Comparison of ENCODE assay signal across 20 cellular contexts in the genomic region with DNA sequence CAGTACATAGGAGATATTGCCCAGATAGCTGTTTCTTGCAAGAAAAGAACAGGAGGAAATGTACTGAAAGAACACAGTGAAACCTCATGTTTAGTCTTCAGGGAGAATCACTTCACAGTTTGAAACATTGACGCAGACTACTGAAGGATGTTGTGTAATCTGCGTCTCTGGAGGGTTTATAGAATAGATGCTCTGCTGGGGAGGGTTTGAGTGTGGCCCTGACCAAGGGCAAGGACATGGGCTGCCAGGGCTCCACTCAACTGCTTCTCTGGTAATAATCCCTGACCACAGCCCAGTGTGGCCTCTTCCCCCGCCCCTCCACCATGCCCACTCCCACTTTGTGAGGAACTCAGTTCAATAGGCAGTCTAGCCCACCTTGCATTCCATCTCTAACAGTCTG. TPM values are rescaled to one million over a fixed set of nuclear protein-coding genes. Genes with fewer than 3 reads are reported as not detected.
DNase-seq lines count a peak whose midpoint lies in the region; ATAC-seq and TF ChIP-seq lines count a peak whose summit lies in the region.
"Had no signal": no experiment of that assay in that cellular context is flagged by ENCODE, and none has a peak within 500 bp of the region (broad histone marks: within the 10 kb centered on the region; RNA-seq: fewer than 3 reads in every experiment).

No MANE protein-coding gene starts in this region.

- no peaks in the 10 kb centered on the region for H3K4me1 ChIP-seq in IMR-90 (ENCODE audit: control insufficient read depth, insufficient read depth, low read length)
- no peaks in the 10 kb centered on the region for H3K4me1 ChIP-seq in breast epithelium
- H3K4me1 ChIP-seq in stomach, result no peaks in the 10 kb centered on the region

- no peak overlapping the region for H3K4ac ChIP-seq in IMR-90 (ENCODE audit: low read depth, low read length)

- 50% methylated on average over 1 of the region's 3 CpGs; no CpG with 5 or more reads in 1 of the 2 experiments for WGBS in IMR-90 (ENCODE audit: extremely low coverage in 2 of 2, insufficient read length in 1 of 2), 2 experiments
- 71 to 95% (median 77%) methylated on average over 3 of the region's 3 CpGs for WGBS in stomach, 5 donors

- H3K27me3 ChIP-seq in IMR-90 (ENCODE audit: control insufficient read depth, insufficient read depth, low read length), result no peaks in the 10 kb centered on the region
- peaks cover 0 to 49% of the 10 kb centered on the region in 2 donors for H3K27me3 ChIP-seq in breast epithelium
- H3K27me3 ChIP-seq in dorsolateral prefrontal cortex, result peaks cover 0 to 97% (median 22%) of the 10 kb centered on the region in 45 donors
- no peaks in the 10 kb centered on the region; the same call in 1 of the 2 replicates for H3K27me3 ChIP-seq in H7 (ENCODE audit: control insufficient read depth, insufficient read depth, low read length)
- H3K27me3 ChIP-seq in stomach, result no peaks in the 10 kb centered on the region

- TF ChIP-seq CTCF in IMR-90 (conservative IDR thresholded peaks at IDR 0.05; ENCODE audit: low read depth, low read length), result no peak
- TF ChIP-seq CTCF in breast epithelium (IDR thresholded peaks at IDR 0.05), result no peak
- no peak for TF ChIP-seq CTCF in progenitor cell of endocrine pancreas (IDR thresholded peaks at IDR 0.05; ENCODE audit: unreplicated experiment)
- TF ChIP-seq CTCF in dorsolateral prefrontal cortex (IDR thresholded peaks at IDR 0.05 in 54 of 56, conservative IDR thresholded peaks at IDR 0.05 in 2 of 56; ENCODE audit: low read depth in 1 of 56, partially characterized antibody in 56 of 56), result no peak
- no peak for TF ChIP-seq CTCF in stomach (IDR thresholded peaks at IDR 0.05)

- H3K36me3 Mint-ChIP-seq in progenitor cell of endocrine pancreas (ENCODE audit: insufficient read depth), result no peaks in the 10 kb centered on the region
- no peaks in the 10 kb centered on the region for H3K36me3 Mint-ChIP-seq in activated T-helper 1 cell treated with anti-CD3 and anti-CD28 coated beads, Interleukin-12 subunit alpha, Interleukin-12 subunit beta, Interleukin-2, Interleukin-4 antibody, amounts not matched to agents 30 ng/mL and 10 ng/mL and 1 ng/mL, durations not matched to agents 14 hours and 24 hours and 36 hours (ENCODE audit: low read depth)
- H3K36me3 Mint-ChIP-seq: CD14-positive monocyte had no signal

- no peak overlapping the region for H3K18ac ChIP-seq in IMR-90 (ENCODE audit: low read depth, low read length)

- no peak overlapping the region for H3K23ac ChIP-seq in IMR-90 (ENCODE audit: low read depth, low read length)

- dilution Hi-C loops in IMR-90 (cut with HindIII; ENCODE audit: low sequenced_read_pairs, unreplicated experiment), result no loop called here

- DNase-seq in IMR-90 (no peak), breast epithelium (ENCODE audit: low spot score in 2 of 2) (no peak), left cardiac atrium (peak; percentile 25), progenitor cell of endocrine pancreas (ENCODE audit: low spot score, unreplicated experiment) (no peak), dorsolateral prefrontal cortex (no peak), H7 (no peak), stomach (no peak)
- DNase-seq in activated T-helper 1 cell treated with anti-CD3 and anti-CD28 coated beads, Interleukin-12 subunit alpha, Interleukin-12 subunit beta, Interleukin-2, Interleukin-4 antibody, amounts not matched to agents 30 ng/mL and 10 ng/mL and 1 ng/mL, durations not matched to agents 14 hours and 24 hours and 36 hours (ENCODE audit: low spot score), result no peak
- DNase-seq: AML-193, GOT3, KBM-7, NCI-H1092, NCI-H146, NCI-H2081 treated with DMSO at 0.1 percent for 48 hours, NCI-H510A treated with DMSO at 0.1 percent for 48 hours, SHP77 had no signal

- H3K4me3 ChIP-seq in IMR-90 (ENCODE audit: insufficient read depth, low read depth, low read length), result no peak overlapping the region
- no peak overlapping the region for H3K4me3 ChIP-seq in breast epithelium
- H3K4me3 ChIP-seq in dorsolateral prefrontal cortex, result no peak overlapping the region
- H3K4me3 ChIP-seq in H7 (ENCODE audit: insufficient read depth, low read depth, low read length), result no peak overlapping the region
- H3K4me3 ChIP-seq in stomach, result no peak overlapping the region

- no peak overlapping the region for H4K5ac ChIP-seq in IMR-90 (ENCODE audit: low read depth, low read length)

- ATAC-seq in IMR-90 (ENCODE audit: low read depth), result no peak
- peak; percentile 27 to 57 for ATAC-seq in left cardiac atrium
- ATAC-seq: Panc1 had no signal

- intact Hi-C loops in IMR-90 (cut with micrococcal nuclease) (no loop called here), breast epithelium (cut with DNase I; ENCODE audit: low total_unique reads) (no loop called here), left cardiac atrium (cut with DNase I) (no loop called here), dorsolateral prefrontal cortex (cut with DNase I) (no loop called here), stomach (cut with DNase I; ENCODE audit: low total_unique reads) (no loop called here)
- intact Hi-C loops in activated T-helper 1 cell treated with anti-CD3 and anti-CD28 coated beads, Interleukin-12 subunit alpha, Interleukin-12 subunit beta, Interleukin-2, Interleukin-4 antibody, amounts not matched to agents 30 ng/mL and 10 ng/mL and 1 ng/mL, durations not matched to agents 14 hours and 24 hours and 36 hours (cut with micrococcal nuclease), result no loop called here

- H2AK5ac ChIP-seq in IMR-90 (ENCODE audit: low read depth, low read length), result no peak overlapping the region

- H3K14ac ChIP-seq in IMR-90 (replicated peaks; ENCODE audit: low read depth, low read length), result no peak overlapping the region

- TF ChIP-seq POLR2A in IMR-90 (IDR thresholded peaks at IDR 0.05; ENCODE audit: low read depth, low read length) (no peak), breast epithelium (IDR thresholded peaks at IDR 0.05) (no peak), stomach (IDR thresholded peaks at IDR 0.05) (no peak)

- H3K9ac ChIP-seq in IMR-90 (ENCODE audit: low read depth, low read length), result no peak overlapping the region

- no peaks in the 10 kb centered on the region for H3K27me3 Mint-ChIP-seq in progenitor cell of endocrine pancreas
- H3K27me3 Mint-ChIP-seq in activated T-helper 1 cell treated with anti-CD3 and anti-CD28 coated beads, Interleukin-12 subunit alpha, Interleukin-12 subunit beta, Interleukin-2, Interleukin-4 antibody, amounts not matched to agents 30 ng/mL and 10 ng/mL and 1 ng/mL, durations not matched to agents 14 hours and 24 hours and 36 hours (ENCODE audit: insufficient read depth), result no peaks in the 10 kb centered on the region

- H3K36me3 ChIP-seq in IMR-90 (ENCODE audit: control insufficient read depth, insufficient read depth, low read length) (no peaks in the 10 kb centered on the region), breast epithelium (no peaks in the 10 kb centered on the region), H7 (replicated peaks; ENCODE audit: control insufficient read depth, insufficient read depth, low read length) (no peaks in the 10 kb centered on the region), stomach (no peaks in the 10 kb centered on the region)

- no peak overlapping the region for H4K8ac ChIP-seq in IMR-90 (ENCODE audit: low read depth in 2 of 2, low read length in 2 of 2)

- H3K9me3 Mint-ChIP-seq in progenitor cell of endocrine pancreas (ENCODE audit: low read depth), result no peaks in the 10 kb centered on the region
- no peaks in the 10 kb centered on the region for H3K9me3 Mint-ChIP-seq in activated T-helper 1 cell treated with anti-CD3 and anti-CD28 coated beads, Interleukin-12 subunit alpha, Interleukin-12 subunit beta, Interleukin-2, Interleukin-4 antibody, amounts not matched to agents 30 ng/mL and 10 ng/mL and 1 ng/mL, durations not matched to agents 14 hours and 24 hours and 36 hours
- H3K9me3 Mint-ChIP-seq: CD14-positive monocyte had no signal

- H2BK120ac ChIP-seq in IMR-90 (ENCODE audit: low read depth, low read length), result no peak overlapping the region

- no TSS peak for BruUV-seq in IMR-90 (replicated peaks; lab: Mats Ljungman, UMichigan)

- H3K4me1 Mint-ChIP-seq in progenitor cell of endocrine pancreas (ENCODE audit: low read depth), result peaks cover 8% of the 10 kb centered on the region
- no peaks in the 10 kb centered on the region for H3K4me1 Mint-ChIP-seq in activated T-helper 1 cell treated with anti-CD3 and anti-CD28 coated beads, Interleukin-12 subunit alpha, Interleukin-12 subunit beta, Interleukin-2, Interleukin-4 antibody, amounts not matched to agents 30 ng/mL and 10 ng/mL and 1 ng/mL, durations not matched to agents 14 hours and 24 hours and 36 hours (ENCODE audit: low read depth)
- H3K4me1 Mint-ChIP-seq: CD14-positive monocyte had no signal

- H2AK9ac ChIP-seq in IMR-90 (replicated peaks; ENCODE audit: low read depth, low read length, poor library complexity), result no peak overlapping the region

- no peak for TF ChIP-seq EP300 in stomach (IDR thresholded peaks at IDR 0.05)

- in situ Hi-C loops in IMR-90 (cut with MboI; ENCODE audit: low sequenced_read_pairs), result no loop called here

- H3K27ac ChIP-seq in IMR-90 (ENCODE audit: insufficient read depth, low read length) (no peak overlapping the region), breast epithelium (peak overlapping the region; percentile 58 to 68), dorsolateral prefrontal cortex (no peak overlapping the region), stomach (no peak overlapping the region)

- TF ChIP-seq RAD21 in IMR-90 (IDR thresholded peaks at IDR 0.05; ENCODE audit: low read length), result no peak

- CTCF ChIA-PET in IMR-90 (lab: Yijun Ruan, JAX), result no interaction called here

- H3K79me1 ChIP-seq in IMR-90 (ENCODE audit: low read depth in 1 of 2, low read length in 2 of 2), result no peaks in the 10 kb centered on the region

- H3K27ac Mint-ChIP-seq in progenitor cell of endocrine pancreas, result peak overlapping the region; percentile 6
- H3K27ac Mint-ChIP-seq in activated T-helper 1 cell treated with anti-CD3 and anti-CD28 coated beads, Interleukin-12 subunit alpha, Interleukin-12 subunit beta, Interleukin-2, Interleukin-4 antibody, amounts not matched to agents 30 ng/mL and 10 ng/mL and 1 ng/mL, durations not matched to agents 14 hours and 24 hours and 36 hours, result no peak overlapping the region
- H3K27ac Mint-ChIP-seq: CD14-positive monocyte had no signal

- H3K9me1 ChIP-seq in IMR-90 (ENCODE audit: insufficient read depth, low read length), result no peaks in the 10 kb centered on the region

- H3K4me2 ChIP-seq in IMR-90 (ENCODE audit: low read depth, low read length), result no peak overlapping the region

- POLR2A ChIA-PET in IMR-90 (lab: Charles Lee; ENCODE audit: unreplicated experiment), result no interaction called here

- no peaks in the 10 kb centered on the region for H4K20me1 ChIP-seq in IMR-90 (ENCODE audit: insufficient read depth, low read length)

- no peak overlapping the region for H3K56ac ChIP-seq in IMR-90 (ENCODE audit: extremely low read depth, insufficient read depth, low read length)

- H3K4me3 Mint-ChIP-seq in progenitor cell of endocrine pancreas (ENCODE audit: low read depth), result no peak overlapping the region
- no peak overlapping the region for H3K4me3 Mint-ChIP-seq in activated T-helper 1 cell treated with anti-CD3 and anti-CD28 coated beads, Interleukin-12 subunit alpha, Interleukin-12 subunit beta, Interleukin-2, Interleukin-4 antibody, amounts not matched to agents 30 ng/mL and 10 ng/mL and 1 ng/mL, durations not matched to agents 14 hours and 24 hours and 36 hours
- H3K4me3 Mint-ChIP-seq: CD14-positive monocyte had no signal

- H3K9me3 ChIP-seq in IMR-90 (ENCODE audit: control insufficient read depth, insufficient read depth, low read length), result no peaks in the 10 kb centered on the region
- no peaks in the 10 kb centered on the region for H3K9me3 ChIP-seq in breast epithelium
- no peaks in the 10 kb centered on the region for H3K9me3 ChIP-seq in stomach

- no peak overlapping the region for H2BK15ac ChIP-seq in IMR-90 (ENCODE audit: low read depth, low read length)

- H2BK5ac ChIP-seq in IMR-90 (ENCODE audit: low read depth, low read length, poor library complexity, severe bottlenecking), result no peak overlapping the region

- H2AFZ ChIP-seq in IMR-90 (replicated peaks; ENCODE audit: low read length, poor library complexity), result no peak overlapping the region

- H4K91ac ChIP-seq in IMR-90 (ENCODE audit: insufficient read depth, low read depth, low read length), result no peak overlapping the region

- H2BK20ac ChIP-seq in IMR-90 (ENCODE audit: low read depth, low read length), result no peak overlapping the region

RNA-seq across cellular contexts. Expression of a gene that starts 15.8 kb away (rescaled TPM):
- not detected in 2 replicates for total RNA-seq in IMR-90 (2012; rRNA removed)
- not detected in 2 replicates for polyA plus RNA-seq in IMR-90 (2012; rRNA removed)
- not detected in 2 replicates for polyA plus RNA-seq in IMR-90 (2012; cell fraction: cytosol; rRNA removed)
- not detected in 2 replicates for polyA plus RNA-seq in IMR-90 (2012; cell fraction: nucleus; rRNA removed; ENCODE audit: low replicate concordance)
- 1 to 10 TPM; 2.2 to 7.2 (median 5.6) TPM for total RNA-seq in breast epithelium
- 10 to 100 TPM; 14.3 to 17.2 TPM for total RNA-seq in left cardiac atrium
- 0.09 and 0.67 TPM in 2 replicates for total RNA-seq in progenitor cell of endocrine pancreas
- total RNA-seq in dorsolateral prefrontal cortex, result 1 to 10 TPM in 6 of 120 experiments, under 1 TPM in 27, not detected in 87; 0.12 to 1.6 (median 0.49) TPM
- 0.44 and 0.45 TPM in 2 replicates for total RNA-seq in H7 (2014; rRNA removed; shearing (Covaris generic))
- 0.10 TPM in 1 of 2 replicates, not detected in the other for total RNA-seq in activated T-helper 1 cell treated with anti-CD3 and anti-CD28 coated beads, Interleukin-12 subunit alpha, Interleukin-12 subunit beta, Interleukin-2, Interleukin-4 antibody, amounts not matched to agents 30 ng/mL and 10 ng/mL and 1 ng/mL, durations not matched to agents 14 hours and 24 hours and 36 hours
- 1 to 10 TPM in 3 of 5 donors, not detected in 2; 1.0 to 8.1 (median 1.2) TPM for total RNA-seq in stomach
- polyA plus RNA-seq in stomach, result 1 to 10 TPM in 1 of 3 donors, under 1 TPM in 2; 0.25 to 1.1 (median 0.70) TPM
- total RNA-seq: A673, Daoy had no signal
- polyA plus RNA-seq: CD14-positive monocyte had no signal

RNA-seq across cellular contexts. Expression of a gene that starts 48.1 kb away (rescaled TPM):
- total RNA-seq in IMR-90 (2012; rRNA removed) (under 0.01 TPM in 2 replicates), breast epithelium (under 1 TPM in 2 of 3 donors, not detected in 1; 0.59 to 0.98 TPM), left cardiac atrium (under 1 TPM; 0.31 to 0.53 TPM), progenitor cell of endocrine pancreas (2.1 and 2.5 TPM in 2 replicates), dorsolateral prefrontal cortex (1 to 10 TPM in 18 of 120 experiments, under 1 TPM in 65, not detected in 37; 0.24 to 1.5 (median 0.59) TPM), stomach (1 to 10 TPM in 2 of 5 donors, not detected in 3; 2.4 to 8.5 TPM)
- polyA plus RNA-seq in IMR-90 (2012; rRNA removed) (0.16 and 0.17 TPM in 2 replicates), stomach (1 to 10 TPM; 2.4 to 5.4 (median 3.5) TPM)
- 0.04 TPM in 1 of 2 replicates, not detected in the other for polyA plus RNA-seq in IMR-90 (2012; cell fraction: cytosol; rRNA removed)
- 0.03 and 0.68 TPM in 2 replicates for polyA plus RNA-seq in IMR-90 (2012; cell fraction: nucleus; rRNA removed; ENCODE audit: low replicate concordance)
- 0.73 and 2.7 TPM in 2 replicates for total RNA-seq in H7 (2014; rRNA removed; shearing (Covaris generic))
- total RNA-seq in activated T-helper 1 cell treated with anti-CD3 and anti-CD28 coated beads, Interleukin-12 subunit alpha, Interleukin-12 subunit beta, Interleukin-2, Interleukin-4 antibody, amounts not matched to agents 30 ng/mL and 10 ng/mL and 1 ng/mL, durations not matched to agents 14 hours and 24 hours and 36 hours, result 0.17 TPM in 1 of 2 replicates, not detected in the other
- total RNA-seq: A673 had no signal
- polyA plus RNA-seq: CD14-positive monocyte had no signal

Comparison
In these comparisons a context has a peak if more than half of its experiments do, and no peak if none do; other contexts are left out.
1. H3K27ac ChIP-seq: peak in breast epithelium (2 of 2); none in IMR-90 (single experiment), dorsolateral prefrontal cortex (0 of 59) and stomach (0 of 5).